ENCODE assay signal across 1 cellular context in genomic region chr12:4133029-4133428, GRCh38.
TF ChIP-seq lines count a peak whose summit lies in the region.

No MANE protein-coding gene starts in this region.

TF ChIP-seq in H1, 55 proteins besides CTCF, POLR2A, EP300 and RAD21 (continued from another document):
- TF ChIP-seq, protein P1, sequence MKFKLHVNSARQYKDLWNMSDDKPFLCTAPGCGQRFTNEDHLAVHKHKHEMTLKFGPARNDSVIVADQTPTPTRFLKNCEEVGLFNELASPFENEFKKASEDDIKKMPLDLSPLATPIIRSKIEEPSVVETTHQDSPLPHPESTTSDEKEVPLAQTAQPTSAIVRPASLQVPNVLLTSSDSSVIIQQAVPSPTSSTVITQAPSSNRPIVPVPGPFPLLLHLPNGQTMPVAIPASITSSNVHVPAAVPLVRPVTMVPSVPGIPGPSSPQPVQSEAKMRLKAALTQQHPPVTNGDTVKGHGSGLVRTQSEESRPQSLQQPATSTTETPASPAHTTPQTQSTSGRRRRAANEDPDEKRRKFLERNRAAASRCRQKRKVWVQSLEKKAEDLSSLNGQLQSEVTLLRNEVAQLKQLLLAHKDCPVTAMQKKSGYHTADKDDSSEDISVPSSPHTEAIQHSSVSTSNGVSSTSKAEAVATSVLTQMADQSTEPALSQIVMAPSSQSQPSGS (IDR thresholded peaks at IDR 0.05; ENCODE audit: low read length): no peak
